In genomic region chr11:32893091-32893946, GRCh38 we compare ENCODE assay signal across 8 cellular contexts. TPM values are rescaled to one million over a fixed set of nuclear protein-coding genes. Genes with fewer than 3 reads are reported as not detected.
DNase-seq lines count a peak whose midpoint lies in the region; ATAC-seq and TF ChIP-seq lines count a peak whose summit lies in the region.

No MANE protein-coding gene starts in this region.

- H3K27ac ChIP-seq in muscle layer of colon (ENCODE audit: low read depth, low read length) = peak overlapping the region; percentile 97

- ATAC-seq in Right ventricle myocardium inferior (peak; percentile 43), HG02870 (IDR thresholded peaks at IDR 0.05; ENCODE audit: unreplicated experiment) (peak; percentile 24)
- peak; percentile 52 to 66 for ATAC-seq in stimulated activated naive B cell treated with anti-CD40 and anti-IgM and Interleukin-4, amounts not matched to agents 10 μg/mL and 1 μg/mL and 100 μg/mL, for 72 hours (replicated peaks)

- TF ChIP-seq CTCF in epithelial cell of proximal tubule (conservative IDR thresholded peaks at IDR 0.05; ENCODE audit: low read depth, low read length) = peak; percentile 54

- peaks cover 23% of the 10 kb centered on the region for H3K4me1 ChIP-seq in muscle layer of colon (ENCODE audit: insufficient read depth, low read length)

- no peaks in the 10 kb centered on the region for H3K27me3 ChIP-seq in muscle layer of colon (ENCODE audit: control insufficient read depth in 1 of 2, insufficient read depth in 2 of 2, low read length in 2 of 2)

- H3K27ac Mint-ChIP-seq in stimulated activated naive B cell treated with anti-CD40 and anti-IgM and Interleukin-4, amounts not matched to agents 10 μg/mL and 1 μg/mL and 100 μg/mL, for 72 hours = peak overlapping the region; percentile 99

- peak; percentile 75 for DNase-seq in Right ventricle myocardium inferior (ENCODE audit: missing footprints)
- no peak for DNase-seq in cardiac septum (ENCODE audit: low spot score)
- peak; percentile 35 for DNase-seq in NCI-H2196 (lab: John Stamatoyannopoulos, UW; ENCODE audit: unreplicated experiment)
- peak; percentile 21 for DNase-seq in activated T-cell treated with anti-CD3 and anti-CD28 coated beads for 4 hours
- no peak for DNase-seq in epithelial cell of proximal tubule (ENCODE audit: low read depth)
- peak; percentile 55 for DNase-seq in stimulated activated naive B cell treated with anti-CD40 and anti-IgM and Interleukin-4, amounts not matched to agents 10 μg/mL and 1 μg/mL and 100 μg/mL, for 72 hours

- no peaks in the 10 kb centered on the region for H3K9me3 Mint-ChIP-seq in stimulated activated naive B cell treated with anti-CD40 and anti-IgM and Interleukin-4, amounts not matched to agents 10 μg/mL and 1 μg/mL and 100 μg/mL, for 72 hours

- peaks cover 6 to 7% of the 10 kb centered on the region in 2 donors for H3K36me3 Mint-ChIP-seq in stimulated activated naive B cell treated with anti-CD40 and anti-IgM and Interleukin-4, amounts not matched to agents 10 μg/mL and 1 μg/mL and 100 μg/mL, for 72 hours

- H3K4me3 Mint-ChIP-seq in stimulated activated naive B cell treated with anti-CD40 and anti-IgM and Interleukin-4, amounts not matched to agents 10 μg/mL and 1 μg/mL and 100 μg/mL, for 72 hours = peak overlapping the region; percentile 95 to 97

- H3K9me3 ChIP-seq in muscle layer of colon (ENCODE audit: low read length) = no peaks in the 10 kb centered on the region

- intact Hi-C loops in Right ventricle myocardium inferior (cut with DNase I) (loop anchor here (5.0 to 10.0 kb wide), 2 partner anchors 144 to 309 kb away; partner anchors contain the start of genes EIF3M and TCP11L1), cardiac septum (cut with DNase I) (loop anchor here (5.0 kb wide), 1 partner anchor 144 kb away; the partner anchor contains the start of gene TCP11L1)

- no peaks in the 10 kb centered on the region for H3K27me3 Mint-ChIP-seq in stimulated activated naive B cell treated with anti-CD40 and anti-IgM and Interleukin-4, amounts not matched to agents 10 μg/mL and 1 μg/mL and 100 μg/mL, for 72 hours

- peak overlapping the region; percentile 91 for H3K4me3 ChIP-seq in epithelial cell of proximal tubule (ENCODE audit: low read depth, low read length)
- peak overlapping the region; percentile 75 to 96 for H3K4me3 ChIP-seq in muscle layer of colon (ENCODE audit: low read depth in 1 of 2, low read length in 2 of 2)

- H3K4me1 Mint-ChIP-seq in stimulated activated naive B cell treated with anti-CD40 and anti-IgM and Interleukin-4, amounts not matched to agents 10 μg/mL and 1 μg/mL and 100 μg/mL, for 72 hours = peaks cover 21 to 35% of the 10 kb centered on the region in 2 donors

- H3K36me3 ChIP-seq in muscle layer of colon (ENCODE audit: insufficient read depth, low read length) = no peaks in the 10 kb centered on the region

- H3K9ac ChIP-seq in muscle layer of colon (ENCODE audit: low read length) = peak overlapping the region; percentile 62

RNA-seq across cellular contexts. Expression of gene QSER1, which starts 0.7 kb away (rescaled TPM):
- 14.9 TPM for total RNA-seq in Right ventricle myocardium inferior
- total RNA-seq in cardiac septum = 22.7 TPM
- 12.7 and 18.6 TPM in 2 replicates for total RNA-seq in epithelial cell of proximal tubule

Comparison
In these comparisons a context has a peak if more than half of its experiments do, and no peak if none do; other contexts are left out.
1. DNase-seq: peak in Right ventricle myocardium inferior (single experiment), NCI-H2196 (single experiment), activated T-cell treated with anti-CD3 and anti-CD28 coated beads for 4 hours (single experiment) and stimulated activated naive B cell treated with anti-CD40 and anti-IgM and Interleukin-4, amounts not matched to agents 10 μg/mL and 1 μg/mL and 100 μg/mL, for 72 hours (single experiment); none in cardiac septum (single experiment) and epithelial cell of proximal tubule (single experiment).
2. Peak in every context shown above with its lines, with median percentiles within 50 percentile points of each other: ATAC-seq.